ENCODE assay signal across 19 cellular contexts in genomic region chr9:86974421-86974820, GRCh38.
"Had no signal": no experiment of that assay in that cellular context is flagged by ENCODE, and none has a peak within 500 bp of the region (broad histone marks: within the 10 kb centered on the region; RNA-seq: fewer than 3 reads in every experiment).

No MANE protein-coding gene starts in this region.

- H3K9me3 ChIP-seq: adrenal gland, pancreas, sigmoid colon, thoracic aorta, upper lobe of left lung had no signal

- H3K4me2 ChIP-seq: neural progenitor cell had no signal

- H3K4me1 Mint-ChIP-seq: activated naive CD4-positive, alpha-beta T cell treated with anti-CD3 and anti-CD28 coated beads, Interleukin-2, amount 50 U/mL, for 24 hours; memory B cell; naive B cell; stimulated activated naive B cell treated with anti-CD40 and anti-IgM and Interleukin-4, amounts not matched to agents 10 μg/mL and 1 μg/mL and 100 μg/mL, for 72 hours had no signal

- H3K27ac ChIP-seq: adrenal gland, cardiac muscle cell, dorsolateral prefrontal cortex, neural progenitor cell, pancreas, sigmoid colon, thoracic aorta, upper lobe of left lung, VCaP had no signal

- DNase-seq: activated CD4-positive, alpha-beta T cell treated with anti-CD3 and anti-CD28 coated beads, Interleukin-2, amount 50 U/mL, for 1 hour; activated CD4-positive, CD25-positive, alpha-beta regulatory T cell treated with anti-CD3 and anti-CD28 coated beads, Interleukin-2, amount 50 U/mL, for 72 hours; activated CD8-positive, alpha-beta memory T cell treated with anti-CD3 and anti-CD28 coated beads, Interleukin-2, amount 50 U/mL, for 4 hours; activated gamma-delta T cell; adrenal gland; dorsolateral prefrontal cortex; left ventricle myocardium superior; naive B cell; pancreas; sigmoid colon; stimulated activated naive B cell treated with anti-CD40 and anti-IgM and Interleukin-4, amounts not matched to agents 10 μg/mL and 1 μg/mL and 100 μg/mL, for 72 hours; upper lobe of left lung had no signal

- H3K36me3 Mint-ChIP-seq: activated naive CD4-positive, alpha-beta T cell treated with anti-CD3 and anti-CD28 coated beads, Interleukin-2, amount 50 U/mL, for 24 hours; memory B cell; naive B cell; neural progenitor cell; stimulated activated naive B cell treated with anti-CD40 and anti-IgM and Interleukin-4, amounts not matched to agents 10 μg/mL and 1 μg/mL and 100 μg/mL, for 72 hours had no signal

- H3K27ac Mint-ChIP-seq: activated naive CD4-positive, alpha-beta T cell treated with anti-CD3 and anti-CD28 coated beads, Interleukin-2, amount 50 U/mL, for 24 hours; memory B cell; naive B cell; neural progenitor cell; stimulated activated naive B cell treated with anti-CD40 and anti-IgM and Interleukin-4, amounts not matched to agents 10 μg/mL and 1 μg/mL and 100 μg/mL, for 72 hours; T-helper 1 cell treated with Interleukin-12 subunit alpha and Interleukin-12 subunit beta and Interleukin-4 antibody, amounts not matched to agents 30 μg/mL and 1 μg/mL, for 36 hours had no signal

- H3K27me3 ChIP-seq: adrenal gland, cardiac muscle cell, dorsolateral prefrontal cortex, neural progenitor cell, pancreas, sigmoid colon, upper lobe of left lung had no signal

- ATAC-seq: left ventricle myocardium superior; pancreas; stimulated activated naive B cell treated with anti-CD40 and anti-IgM and Interleukin-4, amounts not matched to agents 10 μg/mL and 1 μg/mL and 100 μg/mL, for 72 hours had no signal

- H3K9ac ChIP-seq: neural progenitor cell had no signal

- H2AFZ ChIP-seq: neural progenitor cell had no signal

- H3K4me3 Mint-ChIP-seq: activated naive CD4-positive, alpha-beta T cell treated with anti-CD3 and anti-CD28 coated beads, Interleukin-2, amount 50 U/mL, for 24 hours; memory B cell; naive B cell; neural progenitor cell; stimulated activated naive B cell treated with anti-CD40 and anti-IgM and Interleukin-4, amounts not matched to agents 10 μg/mL and 1 μg/mL and 100 μg/mL, for 72 hours; T-helper 1 cell treated with Interleukin-12 subunit alpha and Interleukin-12 subunit beta and Interleukin-4 antibody, amounts not matched to agents 30 μg/mL and 1 μg/mL, for 36 hours had no signal

- FAIRE-seq: pancreas had no signal

- H3K4me1 ChIP-seq: adrenal gland, neural progenitor cell, pancreas, upper lobe of left lung had no signal

- H3K4me3 ChIP-seq: adrenal gland, cardiac muscle cell, dorsolateral prefrontal cortex, neural progenitor cell, pancreas, sigmoid colon, thoracic aorta, upper lobe of left lung had no signal

- H3K36me3 ChIP-seq: adrenal gland, cardiac muscle cell, neural progenitor cell, pancreas, sigmoid colon, thoracic aorta, upper lobe of left lung had no signal

- H3K9me3 Mint-ChIP-seq: activated naive CD4-positive, alpha-beta T cell treated with anti-CD3 and anti-CD28 coated beads, Interleukin-2, amount 50 U/mL, for 24 hours; memory B cell; neural progenitor cell; stimulated activated naive B cell treated with anti-CD40 and anti-IgM and Interleukin-4, amounts not matched to agents 10 μg/mL and 1 μg/mL and 100 μg/mL, for 72 hours; T-helper 1 cell treated with Interleukin-12 subunit alpha and Interleukin-12 subunit beta and Interleukin-4 antibody, amounts not matched to agents 30 μg/mL and 1 μg/mL, for 36 hours had no signal
